ENCODE assay signal across 1 cellular context in genomic region chr16:84970447-84971127, GRCh38.
TF ChIP-seq lines count a peak whose summit lies in the region.

No MANE protein-coding gene starts in this region.

TF ChIP-seq in SK-N-SH treated with all-trans-retinoic acid at 6 μM for 48 hours, 23 proteins besides CTCF, POLR2A, EP300 and RAD21 (continued from another document):
- TF ChIP-seq PATZ1 (CRISPR knock-in tag; IDR thresholded peaks at IDR 0.05; ENCODE audit: borderline replicate concordance) = no peak
- TF ChIP-seq ZFP30 (CRISPR knock-in tag; IDR thresholded peaks at IDR 0.05) = no peak
- no peak for TF ChIP-seq TOX (CRISPR knock-in tag; IDR thresholded peaks at IDR 0.05; ENCODE audit: borderline replicate concordance)
- no peak for TF ChIP-seq BACH2 (CRISPR knock-in tag; IDR thresholded peaks at IDR 0.05; ENCODE audit: borderline replicate concordance)
- no peak for TF ChIP-seq CREB5 (CRISPR knock-in tag; IDR thresholded peaks at IDR 0.05; ENCODE audit: low read depth)
- TF ChIP-seq CSDC2 (CRISPR knock-in tag; IDR thresholded peaks at IDR 0.05) = no peak
- TF ChIP-seq TSHZ2 (CRISPR knock-in tag; IDR thresholded peaks at IDR 0.05) = no peak
- TF ChIP-seq ZC3H10 (CRISPR knock-in tag; IDR thresholded peaks at IDR 0.05) = no peak
- no peak for TF ChIP-seq RARB (CRISPR knock-in tag; IDR thresholded peaks at IDR 0.05)
- no peak for TF ChIP-seq POU6F1 (CRISPR knock-in tag; IDR thresholded peaks at IDR 0.05; ENCODE audit: borderline replicate concordance, low read depth)
- no peak for TF ChIP-seq ESRRG (CRISPR knock-in tag; IDR thresholded peaks at IDR 0.05)
- no peak for TF ChIP-seq TCF4 (CRISPR knock-in tag; IDR thresholded peaks at IDR 0.05; ENCODE audit: borderline replicate concordance)
